1 cellular context compared by ENCODE assay signal in the genomic region with DNA sequence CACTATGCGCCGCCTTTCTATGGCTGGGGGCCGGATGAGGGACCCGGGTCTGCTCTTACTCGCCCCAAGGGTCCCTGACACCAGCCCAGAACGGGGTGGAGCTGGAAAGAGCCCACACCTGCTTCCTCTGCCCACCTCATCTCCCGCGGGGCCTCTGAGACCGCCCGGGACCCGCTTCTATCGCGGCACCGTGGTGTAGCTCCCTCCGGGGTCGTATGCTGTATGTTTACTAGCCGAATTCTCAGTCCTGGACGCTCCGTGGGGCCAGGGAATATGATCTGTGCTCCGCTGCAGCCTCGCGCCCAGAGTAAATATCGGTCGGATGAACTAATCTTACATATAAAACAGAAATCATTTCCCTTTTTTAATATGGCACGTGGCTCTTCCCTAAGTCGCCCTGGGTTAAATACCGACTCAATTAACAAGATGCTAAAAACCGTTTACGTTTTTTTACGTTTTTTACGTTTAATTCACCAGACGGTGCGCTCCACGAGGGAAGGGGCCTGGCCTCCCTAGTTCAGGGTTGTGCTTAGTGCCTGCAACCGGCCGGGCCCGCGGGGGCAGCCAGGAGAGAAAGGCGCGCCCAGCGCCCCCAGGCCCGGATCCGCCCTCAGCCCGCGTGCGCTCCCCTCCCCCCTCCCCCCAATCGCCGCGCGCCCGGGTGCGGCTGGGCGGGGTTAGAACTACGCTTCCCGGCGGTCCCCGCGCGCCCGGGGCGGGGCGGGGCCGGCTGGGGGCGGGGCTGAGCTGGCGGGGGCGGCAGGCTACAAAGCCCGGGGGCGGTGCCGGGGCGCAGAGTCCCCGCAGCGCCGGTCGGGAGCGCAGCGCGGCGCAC.
A peak's percentile ranks its signal among the peaks of the same experiment; 100 is the strongest.
TF ChIP-seq lines count a peak whose summit lies in the region.

A gene (plus strand): TSS at position 793 of the 835 bp plus-strand sequence. CDS start 186 bp downstream, outside the sequence.

TF ChIP-seq in GM12878, 131 proteins besides CTCF, POLR2A, EP300 and RAD21 (continued from another document and continues in another):
- TF ChIP-seq, protein P1, sequence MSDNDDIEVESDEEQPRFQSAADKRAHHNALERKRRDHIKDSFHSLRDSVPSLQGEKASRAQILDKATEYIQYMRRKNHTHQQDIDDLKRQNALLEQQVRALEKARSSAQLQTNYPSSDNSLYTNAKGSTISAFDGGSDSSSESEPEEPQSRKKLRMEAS (IDR thresholded peaks at IDR 0.05; ENCODE audit: low read depth, low read length): peak; percentile 57; the same call in 1 of the 2 replicates
- TF ChIP-seq TCF3 (IDR thresholded peaks at IDR 0.05; ENCODE audit: borderline replicate concordance, insufficient read depth, low read depth, low read length) (0 out of 2 replicates have a peak, but pooled peaks have one; percentile 20), TCF7 (IDR thresholded peaks at IDR 0.05; ENCODE audit: borderline replicate concordance) (no peak), STAT3 (IDR thresholded peaks at IDR 0.05; ENCODE audit: low read depth, low read length) (no peak), TAF1 (IDR thresholded peaks at IDR 0.05; ENCODE audit: borderline replicate concordance, low read depth, low read length) (no peak), TCF12 (IDR thresholded peaks at IDR 0.05; ENCODE audit: low read depth, low read length) (0 out of 2 replicates have a peak, but pooled peaks have one; percentile 29), TBL1XR1 (IDR thresholded peaks at IDR 0.05; ENCODE audit: low read depth, low read length) (peak; percentile 27; the same call in 1 of the 2 replicates), CHD1 (IDR thresholded peaks at IDR 0.05; ENCODE audit: low read depth, low read length) (0 out of 2 replicates have a peak, but pooled peaks have one; percentile 42), BRCA1 (IDR thresholded peaks at IDR 0.05; ENCODE audit: low read depth, low read length) (no peak), IRF4 (IDR thresholded peaks at IDR 0.05; ENCODE audit: low read depth, low read length) (no peak), SREBF1 (IDR thresholded peaks at IDR 0.05; ENCODE audit: low read length) (0 out of 2 replicates have a peak, but pooled peaks have one; percentile 24), ETV6 (conservative IDR thresholded peaks at IDR 0.05 in 1 of 2, IDR thresholded peaks at IDR 0.05 in 1 of 2; ENCODE audit: borderline replicate concordance in 1 of 2, low read depth in 1 of 2) (no peak), ZSCAN29 (IDR thresholded peaks at IDR 0.05) (no peak), NFYA (IDR thresholded peaks at IDR 0.05; ENCODE audit: borderline replicate concordance, low read depth, low read length) (no peak), ZNF274 (IDR thresholded peaks at IDR 0.05; ENCODE audit: insufficient read depth, insufficient read length) (no peak), SREBF2 (IDR thresholded peaks at IDR 0.05; ENCODE audit: low read length) (no peak), ZNF622 (IDR thresholded peaks at IDR 0.05) (no peak), TARDBP (IDR thresholded peaks at IDR 0.05; ENCODE audit: borderline replicate concordance) (no peak), EGR1 (IDR thresholded peaks at IDR 0.05; ENCODE audit: borderline replicate concordance in 1 of 2, low read depth in 2 of 2, low read length in 2 of 2) (peak in 1 of 2 experiments; percentile 54; a peak in 2 of 3 replicates), ZZZ3 (IDR thresholded peaks at IDR 0.05; ENCODE audit: control insufficient read depth, insufficient read length, low read depth) (no peak), YBX1 (IDR thresholded peaks at IDR 0.05) (no peak), GABPA (IDR thresholded peaks at IDR 0.05; ENCODE audit: low read depth) (no peak), POLR2AphosphoS5 (IDR thresholded peaks at IDR 0.05; ENCODE audit: low read length) (0 out of 2 replicates have a peak, but pooled peaks have one; percentile 10), CHD2 (IDR thresholded peaks at IDR 0.05; ENCODE audit: borderline replicate concordance, low read depth, low read length) (peak; percentile 65; the same call in 1 of the 2 replicates), SMAD5 (IDR thresholded peaks at IDR 0.05; ENCODE audit: low read depth) (0 out of 2 replicates have a peak, but pooled peaks have one; percentile 35), KAT2A (conservative IDR thresholded peaks at IDR 0.05; ENCODE audit: control insufficient read depth, low read depth, low read length) (no peak), MXI1 (IDR thresholded peaks at IDR 0.05; ENCODE audit: low read depth, low read length) (peak; percentile 59; the same call in 1 of the 2 replicates), HDAC2 (IDR thresholded peaks at IDR 0.05) (no peak), BHLHE40 (IDR thresholded peaks at IDR 0.05; ENCODE audit: borderline replicate concordance in 1 of 2, low read depth in 2 of 2, low read length in 1 of 2) (peak; percentile 41 to 64; a peak in 2 of 4 replicates), NR2C2 (IDR thresholded peaks at IDR 0.05; ENCODE audit: borderline replicate concordance, control insufficient read depth, insufficient read length, low read depth) (no peak), ZNF217 (IDR thresholded peaks at IDR 0.05) (no peak), ZBED1 (IDR thresholded peaks at IDR 0.05; ENCODE audit: borderline replicate concordance) (no peak)
- TF ChIP-seq, protein P2, sequence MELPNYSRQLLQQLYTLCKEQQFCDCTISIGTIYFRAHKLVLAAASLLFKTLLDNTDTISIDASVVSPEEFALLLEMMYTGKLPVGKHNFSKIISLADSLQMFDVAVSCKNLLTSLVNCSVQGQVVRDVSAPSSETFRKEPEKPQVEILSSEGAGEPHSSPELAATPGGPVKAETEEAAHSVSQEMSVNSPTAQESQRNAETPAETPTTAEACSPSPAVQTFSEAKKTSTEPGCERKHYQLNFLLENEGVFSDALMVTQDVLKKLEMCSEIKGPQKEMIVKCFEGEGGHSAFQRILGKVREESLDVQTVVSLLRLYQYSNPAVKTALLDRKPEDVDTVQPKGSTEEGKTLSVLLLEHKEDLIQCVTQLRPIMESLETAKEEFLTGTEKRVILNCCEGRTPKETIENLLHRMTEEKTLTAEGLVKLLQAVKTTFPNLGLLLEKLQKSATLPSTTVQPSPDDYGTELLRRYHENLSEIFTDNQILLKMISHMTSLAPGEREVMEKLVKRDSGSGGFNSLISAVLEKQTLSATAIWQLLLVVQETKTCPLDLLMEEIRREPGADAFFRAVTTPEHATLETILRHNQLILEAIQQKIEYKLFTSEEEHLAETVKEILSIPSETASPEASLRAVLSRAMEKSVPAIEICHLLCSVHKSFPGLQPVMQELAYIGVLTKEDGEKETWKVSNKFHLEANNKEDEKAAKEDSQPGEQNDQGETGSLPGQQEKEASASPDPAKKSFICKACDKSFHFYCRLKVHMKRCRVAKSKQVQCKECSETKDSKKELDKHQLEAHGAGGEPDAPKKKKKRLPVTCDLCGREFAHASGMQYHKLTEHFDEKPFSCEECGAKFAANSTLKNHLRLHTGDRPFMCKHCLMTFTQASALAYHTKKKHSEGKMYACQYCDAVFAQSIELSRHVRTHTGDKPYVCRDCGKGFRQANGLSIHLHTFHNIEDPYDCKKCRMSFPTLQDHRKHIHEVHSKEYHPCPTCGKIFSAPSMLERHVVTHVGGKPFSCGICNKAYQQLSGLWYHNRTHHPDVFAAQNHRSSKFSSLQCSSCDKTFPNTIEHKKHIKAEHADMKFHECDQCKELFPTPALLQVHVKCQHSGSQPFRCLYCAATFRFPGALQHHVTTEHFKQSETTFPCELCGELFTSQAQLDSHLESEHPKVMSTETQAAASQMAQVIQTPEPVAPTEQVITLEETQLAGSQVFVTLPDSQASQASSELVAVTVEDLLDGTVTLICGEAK (IDR thresholded peaks at IDR 0.05; ENCODE audit: borderline replicate concordance): peak; percentile 22; the same call in 1 of the 2 replicates
- TF ChIP-seq, protein P3, sequence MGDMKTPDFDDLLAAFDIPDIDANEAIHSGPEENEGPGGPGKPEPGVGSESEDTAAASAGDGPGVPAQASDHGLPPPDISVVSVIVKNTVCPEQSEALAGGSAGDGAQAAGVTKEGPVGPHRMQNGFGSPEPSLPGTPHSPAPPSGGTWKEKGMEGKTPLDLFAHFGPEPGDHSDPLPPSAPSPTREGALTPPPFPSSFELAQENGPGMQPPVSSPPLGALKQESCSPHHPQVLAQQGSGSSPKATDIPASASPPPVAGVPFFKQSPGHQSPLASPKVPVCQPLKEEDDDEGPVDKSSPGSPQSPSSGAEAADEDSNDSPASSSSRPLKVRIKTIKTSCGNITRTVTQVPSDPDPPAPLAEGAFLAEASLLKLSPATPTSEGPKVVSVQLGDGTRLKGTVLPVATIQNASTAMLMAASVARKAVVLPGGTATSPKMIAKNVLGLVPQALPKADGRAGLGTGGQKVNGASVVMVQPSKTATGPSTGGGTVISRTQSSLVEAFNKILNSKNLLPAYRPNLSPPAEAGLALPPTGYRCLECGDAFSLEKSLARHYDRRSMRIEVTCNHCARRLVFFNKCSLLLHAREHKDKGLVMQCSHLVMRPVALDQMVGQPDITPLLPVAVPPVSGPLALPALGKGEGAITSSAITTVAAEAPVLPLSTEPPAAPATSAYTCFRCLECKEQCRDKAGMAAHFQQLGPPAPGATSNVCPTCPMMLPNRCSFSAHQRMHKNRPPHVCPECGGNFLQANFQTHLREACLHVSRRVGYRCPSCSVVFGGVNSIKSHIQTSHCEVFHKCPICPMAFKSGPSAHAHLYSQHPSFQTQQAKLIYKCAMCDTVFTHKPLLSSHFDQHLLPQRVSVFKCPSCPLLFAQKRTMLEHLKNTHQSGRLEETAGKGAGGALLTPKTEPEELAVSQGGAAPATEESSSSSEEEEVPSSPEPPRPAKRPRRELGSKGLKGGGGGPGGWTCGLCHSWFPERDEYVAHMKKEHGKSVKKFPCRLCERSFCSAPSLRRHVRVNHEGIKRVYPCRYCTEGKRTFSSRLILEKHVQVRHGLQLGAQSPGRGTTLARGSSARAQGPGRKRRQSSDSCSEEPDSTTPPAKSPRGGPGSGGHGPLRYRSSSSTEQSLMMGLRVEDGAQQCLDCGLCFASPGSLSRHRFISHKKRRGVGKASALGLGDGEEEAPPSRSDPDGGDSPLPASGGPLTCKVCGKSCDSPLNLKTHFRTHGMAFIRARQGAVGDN (IDR thresholded peaks at IDR 0.05): peak; percentile 23; the same call in 1 of the 2 replicates
- TF ChIP-seq, protein P4, sequence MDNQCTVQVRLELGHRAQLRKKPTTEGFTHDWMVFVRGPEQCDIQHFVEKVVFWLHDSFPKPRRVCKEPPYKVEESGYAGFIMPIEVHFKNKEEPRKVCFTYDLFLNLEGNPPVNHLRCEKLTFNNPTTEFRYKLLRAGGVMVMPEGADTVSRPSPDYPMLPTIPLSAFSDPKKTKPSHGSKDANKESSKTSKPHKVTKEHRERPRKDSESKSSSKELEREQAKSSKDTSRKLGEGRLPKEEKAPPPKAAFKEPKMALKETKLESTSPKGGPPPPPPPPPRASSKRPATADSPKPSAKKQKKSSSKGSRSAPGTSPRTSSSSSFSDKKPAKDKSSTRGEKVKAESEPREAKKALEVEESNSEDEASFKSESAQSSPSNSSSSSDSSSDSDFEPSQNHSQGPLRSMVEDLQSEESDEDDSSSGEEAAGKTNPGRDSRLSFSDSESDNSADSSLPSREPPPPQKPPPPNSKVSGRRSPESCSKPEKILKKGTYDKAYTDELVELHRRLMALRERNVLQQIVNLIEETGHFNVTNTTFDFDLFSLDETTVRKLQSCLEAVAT (IDR thresholded peaks at IDR 0.05): peak; percentile 41; the same call in 1 of the 2 replicates
- TF ChIP-seq, protein P5, sequence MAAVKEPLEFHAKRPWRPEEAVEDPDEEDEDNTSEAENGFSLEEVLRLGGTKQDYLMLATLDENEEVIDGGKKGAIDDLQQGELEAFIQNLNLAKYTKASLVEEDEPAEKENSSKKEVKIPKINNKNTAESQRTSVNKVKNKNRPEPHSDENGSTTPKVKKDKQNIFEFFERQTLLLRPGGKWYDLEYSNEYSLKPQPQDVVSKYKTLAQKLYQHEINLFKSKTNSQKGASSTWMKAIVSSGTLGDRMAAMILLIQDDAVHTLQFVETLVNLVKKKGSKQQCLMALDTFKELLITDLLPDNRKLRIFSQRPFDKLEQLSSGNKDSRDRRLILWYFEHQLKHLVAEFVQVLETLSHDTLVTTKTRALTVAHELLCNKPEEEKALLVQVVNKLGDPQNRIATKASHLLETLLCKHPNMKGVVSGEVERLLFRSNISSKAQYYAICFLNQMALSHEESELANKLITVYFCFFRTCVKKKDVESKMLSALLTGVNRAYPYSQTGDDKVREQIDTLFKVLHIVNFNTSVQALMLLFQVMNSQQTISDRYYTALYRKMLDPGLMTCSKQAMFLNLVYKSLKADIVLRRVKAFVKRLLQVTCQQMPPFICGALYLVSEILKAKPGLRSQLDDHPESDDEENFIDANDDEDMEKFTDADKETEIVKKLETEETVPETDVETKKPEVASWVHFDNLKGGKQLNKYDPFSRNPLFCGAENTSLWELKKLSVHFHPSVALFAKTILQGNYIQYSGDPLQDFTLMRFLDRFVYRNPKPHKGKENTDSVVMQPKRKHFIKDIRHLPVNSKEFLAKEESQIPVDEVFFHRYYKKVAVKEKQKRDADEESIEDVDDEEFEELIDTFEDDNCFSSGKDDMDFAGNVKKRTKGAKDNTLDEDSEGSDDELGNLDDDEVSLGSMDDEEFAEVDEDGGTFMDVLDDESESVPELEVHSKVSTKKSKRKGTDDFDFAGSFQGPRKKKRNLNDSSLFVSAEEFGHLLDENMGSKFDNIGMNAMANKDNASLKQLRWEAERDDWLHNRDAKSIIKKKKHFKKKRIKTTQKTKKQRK (IDR thresholded peaks at IDR 0.05; ENCODE audit: low read depth, low read length): no peak
- TF ChIP-seq, protein P6, sequence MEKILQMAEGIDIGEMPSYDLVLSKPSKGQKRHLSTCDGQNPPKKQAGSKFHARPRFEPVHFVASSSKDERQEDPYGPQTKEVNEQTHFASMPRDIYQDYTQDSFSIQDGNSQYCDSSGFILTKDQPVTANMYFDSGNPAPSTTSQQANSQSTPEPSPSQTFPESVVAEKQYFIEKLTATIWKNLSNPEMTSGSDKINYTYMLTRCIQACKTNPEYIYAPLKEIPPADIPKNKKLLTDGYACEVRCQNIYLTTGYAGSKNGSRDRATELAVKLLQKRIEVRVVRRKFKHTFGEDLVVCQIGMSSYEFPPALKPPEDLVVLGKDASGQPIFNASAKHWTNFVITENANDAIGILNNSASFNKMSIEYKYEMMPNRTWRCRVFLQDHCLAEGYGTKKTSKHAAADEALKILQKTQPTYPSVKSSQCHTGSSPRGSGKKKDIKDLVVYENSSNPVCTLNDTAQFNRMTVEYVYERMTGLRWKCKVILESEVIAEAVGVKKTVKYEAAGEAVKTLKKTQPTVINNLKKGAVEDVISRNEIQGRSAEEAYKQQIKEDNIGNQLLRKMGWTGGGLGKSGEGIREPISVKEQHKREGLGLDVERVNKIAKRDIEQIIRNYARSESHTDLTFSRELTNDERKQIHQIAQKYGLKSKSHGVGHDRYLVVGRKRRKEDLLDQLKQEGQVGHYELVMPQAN (conservative IDR thresholded peaks at IDR 0.05): no peak; the same call in 1 of the 2 replicates
- TF ChIP-seq, protein P7, sequence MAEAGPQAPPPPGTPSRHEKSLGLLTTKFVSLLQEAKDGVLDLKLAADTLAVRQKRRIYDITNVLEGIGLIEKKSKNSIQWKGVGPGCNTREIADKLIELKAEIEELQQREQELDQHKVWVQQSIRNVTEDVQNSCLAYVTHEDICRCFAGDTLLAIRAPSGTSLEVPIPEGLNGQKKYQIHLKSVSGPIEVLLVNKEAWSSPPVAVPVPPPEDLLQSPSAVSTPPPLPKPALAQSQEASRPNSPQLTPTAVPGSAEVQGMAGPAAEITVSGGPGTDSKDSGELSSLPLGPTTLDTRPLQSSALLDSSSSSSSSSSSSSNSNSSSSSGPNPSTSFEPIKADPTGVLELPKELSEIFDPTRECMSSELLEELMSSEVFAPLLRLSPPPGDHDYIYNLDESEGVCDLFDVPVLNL (IDR thresholded peaks at IDR 0.05; ENCODE audit: low read depth, low read length): no peak
